Comparison of ENCODE assay signal across 16 cellular contexts in genomic region chr5:51156838-51157237, GRCh38.
DNase-seq lines count a peak whose midpoint lies in the region; ATAC-seq and TF ChIP-seq lines count a peak whose summit lies in the region.
"Had no signal": no experiment of that assay in that cellular context is flagged by ENCODE, and none has a peak within 500 bp of the region (broad histone marks: within the 10 kb centered on the region; RNA-seq: fewer than 3 reads in every experiment).

No MANE protein-coding gene starts in this region.

- in situ Hi-C loops in ACHN (cut with HindIII; ENCODE audit: low pct_ligation_motif_present, low pct_unique_long_range_greater_than_20kb, low sequenced_read_pairs), result no loop called here

- peaks cover 9% of the 10 kb centered on the region for H3K4me1 ChIP-seq in HUES48 (ENCODE audit: control insufficient read depth, insufficient read depth, low read length)
- H3K4me1 ChIP-seq in endodermal cell (ENCODE audit: control insufficient read depth, insufficient read depth, low read length), result no peaks in the 10 kb centered on the region
- H3K4me1 ChIP-seq: A549 had no signal

- H3K9ac ChIP-seq in HUES48 (ENCODE audit: low read depth, low read length) (0 out of 2 replicates have a peak overlapping the region, but pooled peaks have one; percentile 24), endodermal cell (ENCODE audit: extremely low read depth, low read length, poor library complexity, severe bottlenecking) (no peak overlapping the region)

- no peaks in the 10 kb centered on the region for H3K27me3 ChIP-seq in HUES48 (ENCODE audit: control insufficient read depth, insufficient read depth, low read length)
- no peaks in the 10 kb centered on the region for H3K27me3 ChIP-seq in endodermal cell (ENCODE audit: control insufficient read depth, insufficient read depth, low read length, poor library complexity, severe bottlenecking)

- 45 to 55% methylated on average over 6 to 8 of the region's 8 CpGs for WGBS in endodermal cell (ENCODE audit: insufficient coverage in 1 of 2, insufficient read length in 1 of 2), 2 experiments

- H3K27me3 Mint-ChIP-seq in endodermal cell (ENCODE audit: insufficient read depth), result no peaks in the 10 kb centered on the region

- H3K27ac ChIP-seq in HUES48 (ENCODE audit: low read depth, low read length) (no peak overlapping the region), endodermal cell (ENCODE audit: low read depth, low read length) (no peak overlapping the region)
- H3K27ac ChIP-seq: A549 had no signal

- H3K27ac Mint-ChIP-seq in endodermal cell, result no peak overlapping the region
- H3K27ac Mint-ChIP-seq: CD14-positive monocyte; CD8-positive, alpha-beta T cell had no signal

- peaks cover 6% of the 10 kb centered on the region for H3K4me1 Mint-ChIP-seq in endodermal cell
- H3K4me1 Mint-ChIP-seq: CD14-positive monocyte had no signal

- H3K9me3 Mint-ChIP-seq in endodermal cell, result peaks cover 7% of the 10 kb centered on the region

- H3K9me3 ChIP-seq in HUES48 (ENCODE audit: control insufficient read depth, insufficient read depth, low read length), result no peaks in the 10 kb centered on the region
- peaks cover 6% of the 10 kb centered on the region for H3K9me3 ChIP-seq in endodermal cell (ENCODE audit: control insufficient read depth, low read length)
- H3K9me3 ChIP-seq: A549 had no signal

- TF ChIP-seq CTCF in endodermal cell (conservative IDR thresholded peaks at IDR 0.05), result no peak

- no peaks in the 10 kb centered on the region for H3K36me3 Mint-ChIP-seq in endodermal cell (ENCODE audit: low read depth)
- H3K36me3 Mint-ChIP-seq: CD14-positive monocyte; CD8-positive, alpha-beta T cell had no signal

- DNase-seq in endodermal cell, result peak; percentile 80
- DNase-seq in iPS-NIHi11 (ENCODE audit: low spot score), result peak; percentile 38
- DNase-seq in NCI-H1048 (lab: John Stamatoyannopoulos, UW), result no peak
- DNase-seq in ACHN, result no peak
- no peak for DNase-seq in foreskin melanocyte
- DNase-seq: CD8-positive, alpha-beta T cell; COR-L47; DMS153; DMS79 treated with DMSO at 0.1 percent for 48 hours; EL; GDM1 had no signal

- no peak for ATAC-seq in HG03571 (IDR thresholded peaks at IDR 0.05; ENCODE audit: unreplicated experiment)
- ATAC-seq: A549; CD8-positive, alpha-beta T cell; HepG2 had no signal

- no peak overlapping the region for H3K4me3 Mint-ChIP-seq in endodermal cell
- H3K4me3 Mint-ChIP-seq: CD14-positive monocyte; CD8-positive, alpha-beta T cell had no signal

- H3K4me3 ChIP-seq in HUES48 (ENCODE audit: low read depth, low read length) (no peak overlapping the region), endodermal cell (ENCODE audit: low read length) (no peak overlapping the region)
- H3K4me3 ChIP-seq: A549 had no signal

- H3K36me3 ChIP-seq in HUES48 (ENCODE audit: control insufficient read depth, insufficient read depth, low read length) (no peaks in the 10 kb centered on the region), endodermal cell (ENCODE audit: control insufficient read depth, insufficient read depth, low read length) (no peaks in the 10 kb centered on the region)

Comparison
In these comparisons a context has a peak if more than half of its experiments do, and no peak if none do; other contexts are left out.
1. DNase-seq: peak in endodermal cell (single experiment) and iPS-NIHi11 (single experiment); none in NCI-H1048 (single experiment), ACHN (single experiment) and foreskin melanocyte (single experiment).